9 cellular contexts compared by ENCODE assay signal in genomic region chr3:150925751-150926201, GRCh38. TPM values are rescaled to one million over a fixed set of nuclear protein-coding genes. Genes with fewer than 3 reads are reported as not detected.
DNase-seq lines count a peak whose midpoint lies in the region; ATAC-seq lines count a peak whose summit lies in the region.
"Had no signal": no experiment of that assay in that cellular context is flagged by ENCODE, and none has a peak within 500 bp of the region (broad histone marks: within the 10 kb centered on the region; RNA-seq: fewer than 3 reads in every experiment).

No MANE protein-coding gene starts in this region.

- peaks cover 15% of the 10 kb centered on the region for H3K27me3 Mint-ChIP-seq in activated T-cell treated with anti-CD3 and anti-CD28 coated beads, Interleukin-2, amount 50 U/mL, for 72 hours (ENCODE audit: low read depth)

- H3K4me3 ChIP-seq in skeletal muscle cell (ENCODE audit: low read depth, low read length): peak overlapping the region; percentile 15

- ATAC-seq in GM19324 (IDR thresholded peaks at IDR 0.05; ENCODE audit: low FRiP score, unreplicated experiment): peak; percentile 80
- peak; percentile 87 for ATAC-seq in HG03439 (IDR thresholded peaks at IDR 0.05; ENCODE audit: unreplicated experiment)
- ATAC-seq in activated T-cell treated with anti-CD3 and anti-CD28 coated beads, Interleukin-2, amount 50 U/mL, for 72 hours (replicated peaks in 1 of 2): peak; percentile 89 to 91
- ATAC-seq in Right ventricle myocardium superior (ENCODE audit: poor library complexity): peak; percentile 87

- DNase-seq in CD1c-positive myeloid dendritic cell (ENCODE audit: extremely low spot score) (peak; percentile 60), OCI-M1 (lab: John Stamatoyannopoulos, UW) (peak; percentile 2), Right ventricle myocardium superior (peak; percentile 48), skeletal muscle cell (ENCODE audit: low read depth) (no peak), NCI-H2227 (lab: John Stamatoyannopoulos, UW; ENCODE audit: unreplicated experiment) (no peak)
- peak; percentile 70 to 74 for DNase-seq in activated T-cell treated with anti-CD3 and anti-CD28 coated beads, Interleukin-2, amount 50 U/mL, for 72 hours

- no peaks in the 10 kb centered on the region for H3K9me3 Mint-ChIP-seq in activated T-cell treated with anti-CD3 and anti-CD28 coated beads, Interleukin-2, amount 50 U/mL, for 72 hours

- peaks cover 11% of the 10 kb centered on the region for H3K4me1 Mint-ChIP-seq in activated T-cell treated with anti-CD3 and anti-CD28 coated beads, Interleukin-2, amount 50 U/mL, for 72 hours (ENCODE audit: low read depth)

- intact Hi-C loops in Right ventricle myocardium superior (cut with DNase I): loop anchor here (10.0 kb wide), 1 partner anchor 219 kb away; no protein-coding TSS in a partner anchor

- no peaks in the 10 kb centered on the region for H3K36me3 Mint-ChIP-seq in activated T-cell treated with anti-CD3 and anti-CD28 coated beads, Interleukin-2, amount 50 U/mL, for 72 hours (ENCODE audit: insufficient read depth in 2 of 2)

- no peak overlapping the region for H3K27ac Mint-ChIP-seq in activated T-cell treated with anti-CD3 and anti-CD28 coated beads, Interleukin-2, amount 50 U/mL, for 72 hours

- peak overlapping the region; percentile 39 to 75 for H3K4me3 Mint-ChIP-seq in activated T-cell treated with anti-CD3 and anti-CD28 coated beads, Interleukin-2, amount 50 U/mL, for 72 hours

RNA-seq across cellular contexts. Expression of gene MINDY4B, which starts 20.5 kb away (rescaled TPM):
- total RNA-seq in activated T-cell treated with anti-CD3 and anti-CD28 coated beads, Interleukin-2, amount 50 U/mL, for 72 hours: not detected
- not detected for total RNA-seq in Right ventricle myocardium superior
- total RNA-seq: T-helper 1 cell treated with Interleukin-12 subunit alpha and Interleukin-12 subunit beta and Interleukin-4 antibody, amounts not matched to agents 30 ng/mL and 1 ng/mL, for 36 hours had no signal

RNA-seq across cellular contexts. Expression of gene CLRN1, which starts 46.8 kb away (rescaled TPM):
- not detected for total RNA-seq in activated T-cell treated with anti-CD3 and anti-CD28 coated beads, Interleukin-2, amount 50 U/mL, for 72 hours
- total RNA-seq in Right ventricle myocardium superior: not detected
- total RNA-seq: T-helper 1 cell treated with Interleukin-12 subunit alpha and Interleukin-12 subunit beta and Interleukin-4 antibody, amounts not matched to agents 30 ng/mL and 1 ng/mL, for 36 hours had no signal

Comparison
In these comparisons a context has a peak if more than half of its experiments do, and no peak if none do; other contexts are left out.
1. DNase-seq: peak in CD1c-positive myeloid dendritic cell (single experiment), OCI-M1 (single experiment), activated T-cell treated with anti-CD3 and anti-CD28 coated beads, Interleukin-2, amount 50 U/mL, for 72 hours (2 of 2) and Right ventricle myocardium superior (single experiment); none in skeletal muscle cell (single experiment) and NCI-H2227 (single experiment).
2. Peak in every context shown above with its lines, with median percentiles within 50 percentile points of each other: ATAC-seq.